Comparison of ENCODE assay signal across 22 cellular contexts in the genomic region with DNA sequence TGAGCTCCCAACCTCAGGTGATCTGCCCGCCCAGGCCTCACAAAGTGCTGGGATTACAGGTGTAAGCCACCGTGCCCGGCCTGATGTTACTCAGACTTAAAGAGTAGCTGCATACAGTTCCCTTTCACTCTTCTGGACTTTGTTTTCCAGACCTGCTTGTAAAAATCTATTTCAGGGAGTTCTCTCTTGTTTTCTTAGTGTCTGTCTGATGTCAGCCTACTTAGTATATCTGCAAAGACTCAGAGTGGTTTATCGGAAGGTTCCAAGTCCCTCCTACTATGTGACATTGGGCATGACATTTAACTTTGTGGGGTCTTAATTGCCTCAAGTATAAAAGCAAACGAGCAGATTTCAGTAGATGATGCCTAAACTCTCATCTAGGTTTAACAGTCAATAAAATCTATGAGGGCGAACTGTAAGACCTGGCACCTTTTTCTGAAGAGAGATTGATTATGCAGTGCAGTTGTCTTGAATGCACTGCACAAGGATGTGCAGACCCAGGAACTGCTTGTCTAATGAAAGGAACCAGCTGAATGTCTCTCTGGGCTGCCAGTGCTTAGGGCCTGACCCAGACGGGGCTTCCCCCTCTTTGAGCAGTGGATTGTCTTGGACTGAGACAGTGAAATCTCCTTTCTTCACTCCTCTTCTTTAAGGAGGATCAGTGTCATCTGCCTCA.
"Had no signal": no experiment of that assay in that cellular context is flagged by ENCODE, and none has a peak within 500 bp of the region (broad histone marks: within the 10 kb centered on the region; RNA-seq: fewer than 3 reads in every experiment).

No MANE protein-coding gene starts in this region.

- DNase-seq: activated B cell treated with CpG ODN at 0.5 μM for 24 hours; activated CD4-positive, alpha-beta T cell treated with anti-CD3 and anti-CD28 coated beads, Interleukin-2, amount 50 U/mL, for 1 hour; activated CD8-positive, alpha-beta T cell treated with anti-CD3 and anti-CD28 coated beads for 36 hours; activated T-cell treated with anti-CD3 and anti-CD28 coated beads, Interleukin-2, amount 50 U/mL, for 48 hours; effector CD8-positive, alpha-beta T cell; hypothalamus; immature natural killer cell; naive B cell; nephron progenitor cell; ovary; spleen; stimulated activated naive CD4-positive, alpha-beta T cell; T-helper 2 cell had no signal

- ATAC-seq: activated CD8-positive, alpha-beta T cell treated with anti-CD3 and anti-CD28 coated beads for 36 hours; activated naive CD4-positive, alpha-beta T cell treated with anti-CD3 and anti-CD28 coated beads, Interleukin-2, amount 50 U/mL, for 72 hours had no signal

- H3K27me3 ChIP-seq: breast epithelium, neutrophil, ovary, spleen, tibial nerve had no signal

- H3K36me3 ChIP-seq: breast epithelium, neutrophil, ovary, spleen, tibial nerve had no signal

- H3K4me3 ChIP-seq: breast epithelium, lung, ovary, spleen, tibial nerve had no signal

- H3K27ac ChIP-seq: breast epithelium, epithelial cell of prostate, neutrophil, ovary, spleen, tibial nerve had no signal

- FAIRE-seq: colon, endometrium, frontal cortex had no signal

- H3K4me1 ChIP-seq: breast epithelium had no signal

- H3K9me3 ChIP-seq: breast epithelium, neutrophil, ovary, spleen, tibial nerve had no signal
